Comparison of ENCODE assay signal across 8 cellular contexts in genomic region chr9:100099722-100100042, GRCh38. TPM values are rescaled to one million over a fixed set of nuclear protein-coding genes. Genes with fewer than 3 reads are reported as not detected.
DNase-seq lines count a peak whose midpoint lies in the region; ATAC-seq and TF ChIP-seq lines count a peak whose summit lies in the region.

No MANE protein-coding gene starts in this region.

- H2AFZ ChIP-seq in H9 (ENCODE audit: low read length): no peak overlapping the region

- H2AK5ac ChIP-seq in H9 (ENCODE audit: insufficient read length, low read length): no peak overlapping the region

- no peak overlapping the region for H4K91ac ChIP-seq in H9 (ENCODE audit: insufficient read length, low read depth, low read length)

- in situ Hi-C loops in Panc1 (cut with HindIII; ENCODE audit: low pct_unique_long_range_greater_than_20kb, low sequenced_read_pairs): no loop called here

- H3K14ac ChIP-seq in H9 (ENCODE audit: insufficient read depth, low read length): no peak overlapping the region

- H3K4me2 ChIP-seq in DOHH2 (ENCODE audit: low read length) (peak overlapping the region; percentile 91), H9 (ENCODE audit: insufficient read depth, insufficient read length, low read length) (peak overlapping the region; percentile 94)

- no peak overlapping the region for H2BK20ac ChIP-seq in H9 (ENCODE audit: low read depth, low read length, poor library complexity, severe bottlenecking)

- H3K27me3 Mint-ChIP-seq in H9 (ENCODE audit: low read depth): no peaks in the 10 kb centered on the region

- TF ChIP-seq POLR2A in uterus (IDR thresholded peaks at IDR 0.05): no peak

- DNase-seq in H9 (no peak), Panc1 (ENCODE audit: low read depth, low spot score) (peak; percentile 8), uterus (peak in 1 of 2 donors; percentile 27), A172 (ENCODE audit: low spot score) (no peak)
- no peak for DNase-seq in effector memory CD4-positive, alpha-beta T cell

- no peak overlapping the region for H3K23ac ChIP-seq in H9 (ENCODE audit: insufficient read length, low read depth, low read length)

- TF ChIP-seq CTCF in DOHH2 (IDR thresholded peaks at IDR 0.05; ENCODE audit: low read depth, low read length, poor library complexity, severe bottlenecking) (no peak), H9 (conservative IDR thresholded peaks at IDR 0.05) (no peak), Panc1 (IDR thresholded peaks at IDR 0.05) (no peak), uterus (IDR thresholded peaks at IDR 0.05) (no peak)

- peaks cover 0 to 6% (median 0%) of the 10 kb centered on the region in 3 experiments; a peak in 2 of 7 replicates for H3K36me3 Mint-ChIP-seq in H9 (ENCODE audit: insufficient read depth in 1 of 3, low read depth in 3 of 3)

- no peak overlapping the region for H2BK5ac ChIP-seq in H9 (ENCODE audit: insufficient read length, low read length)

- H3K9me3 ChIP-seq in DOHH2 (ENCODE audit: control insufficient read depth, insufficient read depth, low read length) (no peaks in the 10 kb centered on the region), H9 (ENCODE audit: control insufficient read depth, low read depth, low read length) (no peaks in the 10 kb centered on the region), Panc1 (ENCODE audit: control insufficient read depth, insufficient read depth, low read depth, low read length) (no peaks in the 10 kb centered on the region), mucosa of stomach (ENCODE audit: control insufficient read depth, low read length) (no peaks in the 10 kb centered on the region), uterus (no peaks in the 10 kb centered on the region)
- H3K9me3 ChIP-seq in effector memory CD4-positive, alpha-beta T cell (ENCODE audit: control insufficient read depth, low read length): no peaks in the 10 kb centered on the region

- H3K36me3 ChIP-seq in DOHH2 (ENCODE audit: control insufficient read depth, low read length) (peaks cover 30% of the 10 kb centered on the region), Panc1 (ENCODE audit: control insufficient read depth, insufficient read depth, low read length) (no peaks in the 10 kb centered on the region), mucosa of stomach (ENCODE audit: control insufficient read depth, insufficient read depth, low read length) (no peaks in the 10 kb centered on the region), uterus (no peaks in the 10 kb centered on the region)
- peaks cover 6% of the 10 kb centered on the region for H3K36me3 ChIP-seq in effector memory CD4-positive, alpha-beta T cell (ENCODE audit: control insufficient read depth, insufficient read depth, low read length)

- H4K8ac ChIP-seq in H9 (replicated peaks; ENCODE audit: insufficient read length, low read depth, low read length): no peak overlapping the region

- no TSS peak for BruUV-seq in Panc1 (replicated peaks; lab: Mats Ljungman, UMichigan)

- no peak overlapping the region for H2BK120ac ChIP-seq in H9 (ENCODE audit: low read depth, low read length, poor library complexity, severe bottlenecking)

- peaks cover 15 to 20% of the 10 kb centered on the region in 2 experiments for H3K4me1 Mint-ChIP-seq in H9

- no peaks in the 10 kb centered on the region for H3K79me1 ChIP-seq in H9 (ENCODE audit: insufficient read depth, low read depth, low read length, poor library complexity, severe bottlenecking)

- intact Hi-C loops in Panc1 (cut with micrococcal nuclease; ENCODE audit: unreplicated experiment): no loop called here
- intact Hi-C loops in uterus (cut with DNase I; ENCODE audit: low total_unique reads): no loop called here

- WGBS in H9 (ENCODE audit: extremely low coverage, insufficient read length, low lambda C conversion rate): no CpG with 5 or more reads among the region's 10 CpGs

- H3K9ac ChIP-seq in H9 (ENCODE audit: extremely low read depth, insufficient read length, low read length): peak overlapping the region; percentile 59
- H3K9ac ChIP-seq in mucosa of stomach (ENCODE audit: low read length): peak overlapping the region; percentile 64

- H2BK15ac ChIP-seq in H9 (ENCODE audit: low read depth, low read length): no peak overlapping the region

- ATAC-seq in Panc1 (peak; percentile 24), GM18520 (IDR thresholded peaks at IDR 0.05; ENCODE audit: unreplicated experiment) (no peak)

- H3K4me3 Mint-ChIP-seq in H9: peak overlapping the region; percentile 99 to 100

- no peaks in the 10 kb centered on the region for H3K27me3 ChIP-seq in DOHH2 (ENCODE audit: control insufficient read depth, low read length)
- no peaks in the 10 kb centered on the region for H3K27me3 ChIP-seq in H9 (ENCODE audit: insufficient read depth, low read length)
- no peaks in the 10 kb centered on the region for H3K27me3 ChIP-seq in Panc1 (ENCODE audit: control insufficient read depth, insufficient read depth, low read length)
- no peaks in the 10 kb centered on the region for H3K27me3 ChIP-seq in effector memory CD4-positive, alpha-beta T cell (replicated peaks; ENCODE audit: control insufficient read depth, insufficient read depth, low read length, poor library complexity, severe bottlenecking)
- no peaks in the 10 kb centered on the region for H3K27me3 ChIP-seq in mucosa of stomach (ENCODE audit: control insufficient read depth, insufficient read depth, low read length)
- H3K27me3 ChIP-seq in uterus: no peaks in the 10 kb centered on the region

- H3K4me1 ChIP-seq in DOHH2 (ENCODE audit: control insufficient read depth, low read length) (peaks cover 35% of the 10 kb centered on the region), H9 (ENCODE audit: insufficient read depth, low read length) (no peaks in the 10 kb centered on the region), Panc1 (ENCODE audit: control insufficient read depth, insufficient read depth, low read length) (peaks cover 7% of the 10 kb centered on the region; the same call in 1 of the 2 replicates), mucosa of stomach (ENCODE audit: control insufficient read depth, insufficient read depth, low read length) (peaks cover 35% of the 10 kb centered on the region), uterus (peaks cover 5 to 8% of the 10 kb centered on the region in 2 donors)
- peaks cover 15% of the 10 kb centered on the region for H3K4me1 ChIP-seq in effector memory CD4-positive, alpha-beta T cell (ENCODE audit: control insufficient read depth, insufficient read depth, low read length, poor library complexity, severe bottlenecking)

- peak overlapping the region; percentile 84 for H3K4me3 ChIP-seq in DOHH2 (ENCODE audit: low read length)
- H3K4me3 ChIP-seq in Panc1 (ENCODE audit: low read depth in 2 of 2, low read length in 2 of 2): peak overlapping the region; percentile 75 to 85
- peak overlapping the region; percentile 79 for H3K4me3 ChIP-seq in effector memory CD4-positive, alpha-beta T cell (ENCODE audit: insufficient read depth, low read depth, low read length, poor library complexity, severe bottlenecking)
- peak overlapping the region; percentile 99 for H3K4me3 ChIP-seq in mucosa of stomach (ENCODE audit: low read length)
- peak overlapping the region; percentile 62 to 80 for H3K4me3 ChIP-seq in uterus

- no peaks in the 10 kb centered on the region; the same call in 1 of the 2 replicates for H3F3A ChIP-seq in DOHH2 (ENCODE audit: control insufficient read depth, insufficient read depth)

- H3K4ac ChIP-seq in H9 (ENCODE audit: low read depth, low read length): no peak overlapping the region

- H3K79me2 ChIP-seq in DOHH2 (ENCODE audit: control insufficient read depth, low read length) (peaks cover 63% of the 10 kb centered on the region), H9 (ENCODE audit: insufficient read depth, low read length) (no peaks in the 10 kb centered on the region)

- H3K27ac ChIP-seq in DOHH2 (ENCODE audit: low read depth, low read length): peak overlapping the region; percentile 36
- no peak overlapping the region for H3K27ac ChIP-seq in H9 (ENCODE audit: insufficient read length, low read depth, low read length)
- peak overlapping the region; percentile 90 for H3K27ac ChIP-seq in Panc1 (ENCODE audit: low read length)
- H3K27ac ChIP-seq in effector memory CD4-positive, alpha-beta T cell (ENCODE audit: insufficient read depth, low read length, poor library complexity, severe bottlenecking): peak overlapping the region; percentile 78
- H3K27ac ChIP-seq in uterus: peak overlapping the region; percentile 84 to 94

- H4K5ac ChIP-seq in H9 (ENCODE audit: insufficient read length, low read depth, low read length): no peak overlapping the region

- H3T11ph ChIP-seq in H9 (ENCODE audit: low read length): no peak overlapping the region

- H3K23me2 ChIP-seq in H9 (ENCODE audit: insufficient read length, low read depth, low read length, poor library complexity, severe bottlenecking): peaks cover 5% of the 10 kb centered on the region

- H3K18ac ChIP-seq in H9 (ENCODE audit: insufficient read length, low read depth, low read length): no peak overlapping the region

- no peak overlapping the region for H2BK12ac ChIP-seq in H9 (ENCODE audit: insufficient read length, low read depth, low read length)

- no peaks in the 10 kb centered on the region for H3K9me2 ChIP-seq in DOHH2 (replicated peaks; ENCODE audit: control insufficient read depth, low read length)

- peak overlapping the region; percentile 59 to 98 (median 95); a peak in 6 of 7 replicates for H3K27ac Mint-ChIP-seq in H9

- no peaks in the 10 kb centered on the region for H3K9me3 Mint-ChIP-seq in H9

- 0 out of 2 replicates have a peak, but pooled peaks cover 9% of the 10 kb centered on the region for H4K20me1 ChIP-seq in DOHH2 (ENCODE audit: control insufficient read depth, insufficient read depth, low read depth, low read length)
- no peaks in the 10 kb centered on the region for H4K20me1 ChIP-seq in H9 (ENCODE audit: control insufficient read depth, insufficient read depth, insufficient read length)

- POLR2A ChIA-PET in Panc1 (lab: Charles Lee): no interaction called here

- CTCF ChIA-PET in Panc1 (lab: Charles Lee): no interaction called here

- no peak overlapping the region for H3K56ac ChIP-seq in H9 (ENCODE audit: insufficient read length, low read depth, low read length)

RNA-seq across cellular contexts. Expression of gene INVS, which starts 0.6 kb away (rescaled TPM):
- total RNA-seq in H9 (2021) (7.5 and 8.2 TPM in 2 replicates), Panc1 (2021; ENCODE audit: unreplicated experiment) (8.2 TPM), uterus (10 to 100 TPM in 3 of 4 donors, 1 to 10 TPM in 1; 8.2 to 59.2 (median 26.0) TPM)
- polyA plus RNA-seq in Panc1 (2012; ENCODE audit: insufficient read length): 6.6 TPM
- 37.6 and 46.2 TPM in 2 replicates for total RNA-seq in A172 (2014; rRNA removed; shearing (Covaris generic))

RNA-seq across cellular contexts. Expression of gene ERP44, which starts 0.9 kb away (rescaled TPM):
- total RNA-seq in H9 (2021): 15.4 and 15.5 TPM in 2 replicates
- 10.1 TPM for total RNA-seq in Panc1 (2021; ENCODE audit: unreplicated experiment)
- polyA plus RNA-seq in Panc1 (2012; ENCODE audit: insufficient read length): 9.5 TPM
- total RNA-seq in uterus: 10 to 100 TPM in 2 of 4 donors, 1 to 10 TPM in 2; 7.6 to 21.9 (median 12.6) TPM
- total RNA-seq in A172 (2014; rRNA removed; shearing (Covaris generic)): 28.3 and 28.7 TPM in 2 replicates
